In the genomic region with DNA sequence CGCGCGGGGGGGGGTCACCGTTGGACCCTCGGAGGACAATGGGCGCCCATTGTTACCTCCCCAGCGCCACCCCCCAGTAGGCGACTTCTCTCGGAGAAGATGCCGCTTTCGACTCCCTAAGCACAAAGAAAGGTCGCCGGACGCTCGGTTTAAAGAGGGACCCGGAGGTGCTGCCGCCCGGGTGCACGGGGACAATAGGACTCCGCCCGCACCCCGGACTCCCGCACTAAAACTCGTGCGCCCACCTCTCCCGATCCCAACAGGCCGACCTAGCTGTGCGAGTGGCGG, we compare ENCODE assay signal across 8 cellular contexts. TPM values are rescaled to one million over a fixed set of nuclear protein-coding genes. Genes with fewer than 3 reads are reported as not detected.
DNase-seq lines count a peak whose midpoint lies in the region; TF ChIP-seq lines count a peak whose summit lies in the region.

No MANE protein-coding gene starts in this region.

- H3K4me3 ChIP-seq in astrocyte of the cerebellum (ENCODE audit: low read depth, low read length) (peak overlapping the region; percentile 96), lower leg skin (ENCODE audit: low read depth, poor library complexity, severe bottlenecking) (peak overlapping the region; percentile 44)

- DNase-seq in activated T-cell treated with anti-CD3 and anti-CD28 coated beads for 48 hours (ENCODE audit: low read depth): peak; percentile 13
- no peak for DNase-seq in activated T-cell treated with anti-CD3 and anti-CD28 coated beads, Interleukin-2, amount 50 U/mL, for 1 hour
- peak; percentile 65 for DNase-seq in HT-29 (ENCODE audit: low spot score)
- no peak for DNase-seq in astrocyte of the cerebellum (ENCODE audit: low read depth)
- peak in 1 of 2 donors; percentile 85 for DNase-seq in lower leg skin (ENCODE audit: low spot score in 2 of 2)
- no peak for DNase-seq in type B pancreatic cell (ENCODE audit: extremely low spot score, unreplicated experiment)
- no peak for DNase-seq in T-helper 9 cell
- DNase-seq in GM13977 (ENCODE audit: low spot score): no peak

- WGBS in lower leg skin, 2 donors: 0 to 2% methylated on average over 2 to 21 of the region's 29 CpGs

- no peaks in the 10 kb centered on the region for H3K9me3 Mint-ChIP-seq in type B pancreatic cell

- in situ Hi-C loops in astrocyte of the cerebellum (cut with HindIII; ENCODE audit: low sequenced_read_pairs): no loop called here
- in situ Hi-C loops in GM13977 (cut with MboI; ENCODE audit: low pct_unique_long_range_greater_than_20kb, low sequenced_read_pairs, unreplicated experiment): no loop called here

- intact Hi-C loops in lower leg skin (cut with DNase I; ENCODE audit: low total_unique reads): no loop called here

- H3K4me1 Mint-ChIP-seq in type B pancreatic cell (ENCODE audit: unreplicated experiment): peaks cover 28% of the 10 kb centered on the region

- peaks cover 8% of the 10 kb centered on the region for H3K36me3 Mint-ChIP-seq in type B pancreatic cell

- no peak for TF ChIP-seq POLR2A in lower leg skin (IDR thresholded peaks at IDR 0.05)

- H3K27ac Mint-ChIP-seq in type B pancreatic cell: peak overlapping the region; percentile 71

- peak overlapping the region; percentile 87 for H3K4me3 Mint-ChIP-seq in type B pancreatic cell

- TF ChIP-seq CTCF in astrocyte of the cerebellum (IDR thresholded peaks at IDR 0.05; ENCODE audit: low read depth, low read length, missing control alignments) (no peak), lower leg skin (IDR thresholded peaks at IDR 0.05) (no peak), type B pancreatic cell (conservative IDR thresholded peaks at IDR 0.05) (no peak), GM13977 (IDR thresholded peaks at IDR 0.05; ENCODE audit: extremely low read depth, insufficient read depth, missing control alignments) (no peak)

- peaks cover 11% of the 10 kb centered on the region for H3K27me3 Mint-ChIP-seq in type B pancreatic cell

RNA-seq across cellular contexts. Expression of gene CDC42EP3, which starts 0.3 kb away (rescaled TPM):
- total RNA-seq in HT-29 (2014; rRNA removed; shearing (Covaris generic)): 6.6 and 13.6 TPM in 2 replicates
- total RNA-seq in lower leg skin: 10 to 100 TPM; 14.0 to 42.6 (median 28.7) TPM
- total RNA-seq in type B pancreatic cell (ENCODE audit: low replicate concordance): 43.7 and 65.4 TPM in 2 replicates

Comparison
In these comparisons a context has a peak if more than half of its experiments do, and no peak if none do; other contexts are left out.
1. DNase-seq: peak in activated T-cell treated with anti-CD3 and anti-CD28 coated beads for 48 hours (single experiment) and HT-29 (single experiment); none in activated T-cell treated with anti-CD3 and anti-CD28 coated beads, Interleukin-2, amount 50 U/mL, for 1 hour (single experiment), astrocyte of the cerebellum (single experiment), type B pancreatic cell (single experiment), T-helper 9 cell (single experiment) and GM13977 (single experiment).